In the genomic region with DNA sequence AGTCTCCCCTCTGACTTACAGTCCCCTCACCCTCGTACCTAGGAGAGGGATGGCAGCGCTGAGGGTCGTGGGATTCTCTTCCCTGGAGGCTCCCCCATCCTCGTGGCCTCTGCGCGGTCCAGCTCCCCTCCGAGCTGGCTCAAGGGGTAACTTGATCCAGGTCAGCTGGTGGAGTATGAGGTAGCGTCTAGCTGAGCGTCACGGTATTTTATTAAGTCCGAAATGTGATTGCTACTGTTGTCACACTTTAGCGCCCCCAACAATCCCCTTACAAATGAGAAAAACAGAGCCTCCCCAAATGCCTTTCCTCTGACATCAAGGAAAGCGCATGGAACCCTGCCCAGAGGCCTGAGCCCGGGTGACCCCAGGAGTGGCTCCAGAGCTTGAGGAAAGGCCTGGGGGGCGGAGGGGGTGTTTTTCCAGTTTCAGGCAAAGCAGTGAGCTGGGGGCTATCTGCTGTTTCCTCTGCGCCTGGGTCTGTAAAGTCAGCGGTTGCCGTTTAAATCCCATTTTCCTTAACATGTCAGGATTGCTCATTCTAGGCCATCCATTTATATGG, we compare ENCODE assay signal across 16 cellular contexts.
A peak's percentile ranks its signal among the peaks of the same experiment; 100 is the strongest.
DNase-seq lines count a peak whose midpoint lies in the region; ATAC-seq, FAIRE-seq and TF ChIP-seq lines count a peak whose summit lies in the region.
"Had no signal": no experiment of that assay in that cellular context is flagged by ENCODE, and none has a peak within 500 bp of the region (broad histone marks: within the 10 kb centered on the region; RNA-seq: fewer than 3 reads in every experiment).

No MANE protein-coding gene starts in this region.

- H2AFZ ChIP-seq in H1 (ENCODE audit: low read length) (no peak overlapping the region), neuronal stem cell (ENCODE audit: low read length) (no peak overlapping the region)
- H2AFZ ChIP-seq: GM23248 had no signal

- H3K36me3 ChIP-seq in H1 (ENCODE audit: control insufficient read depth in 2 of 4, insufficient read depth in 4 of 4, low read length in 3 of 4) (no peaks in the 10 kb centered on the region), neuronal stem cell (replicated peaks in 1 of 2; ENCODE audit: control insufficient read depth in 2 of 2, insufficient read depth in 2 of 2, low read length in 2 of 2) (no peaks in the 10 kb centered on the region), upper lobe of right lung (no peaks in the 10 kb centered on the region), gastrocnemius medialis (no peaks in the 10 kb centered on the region)
- H3K36me3 ChIP-seq: BE2C, HAP-1 had no signal

- H3K27ac ChIP-seq in H1 (ENCODE audit: low read depth, low read length) (no peak overlapping the region), neuronal stem cell (replicated peaks; ENCODE audit: low read length) (no peak overlapping the region), upper lobe of right lung (no peak overlapping the region), gastrocnemius medialis (no peak overlapping the region)
- H3K27ac ChIP-seq: C4-2B, GM23248 had no signal

- no peak overlapping the region for H3K4me2 ChIP-seq in H1 (ENCODE audit: insufficient read depth in 1 of 2, low read depth in 2 of 2, low read length in 2 of 2)
- no peak overlapping the region for H3K4me2 ChIP-seq in neuronal stem cell (ENCODE audit: insufficient read depth, low read length, poor library complexity, severe bottlenecking)

- 91% methylated on average over 17 of the region's 18 CpGs; no CpG with 5 or more reads in 1 of the 2 experiments for WGBS in H1 (ENCODE audit: extremely low coverage in 1 of 2, insufficient coverage in 1 of 2, insufficient read length in 1 of 2, insufficient replicate concordance in 2 of 2, low coverage in 1 of 2, low lambda C conversion rate in 2 of 2, missing lambda C conversion rate in 1 of 2), 2 experiments
- no CpG with 5 or more reads among the region's 18 CpGs for WGBS in neuronal stem cell (ENCODE audit: extremely low coverage in 2 of 2, insufficient read length in 2 of 2, insufficient replicate concordance in 1 of 2), 2 donors

- no peaks in the 10 kb centered on the region for H3K79me2 ChIP-seq in H1 (ENCODE audit: control insufficient read depth in 1 of 2, insufficient read depth in 2 of 2, low read length in 2 of 2)

- H3K27me3 ChIP-seq in H1 (replicated peaks in 1 of 4; ENCODE audit: control insufficient read depth in 3 of 4, extremely low read depth in 1 of 4, insufficient read depth in 3 of 4, low read length in 3 of 4) = no peaks in the 10 kb centered on the region
- peaks cover 0 to 7% (median 0%) of the 10 kb centered on the region in 3 experiments for H3K27me3 ChIP-seq in neuronal stem cell (ENCODE audit: control insufficient read depth in 3 of 3, insufficient read depth in 3 of 3, low read depth in 1 of 3, low read length in 3 of 3)
- H3K27me3 ChIP-seq in upper lobe of right lung = no peaks in the 10 kb centered on the region
- peaks cover 0 to 3% (median 3%) of the 10 kb centered on the region in 3 donors for H3K27me3 ChIP-seq in gastrocnemius medialis
- H3K27me3 ChIP-seq: BE2C had no signal

- DNase-seq in HTR-8/SVneo (ENCODE audit: insufficient read length, low spot score) = no peak
- DNase-seq in H1 (ENCODE audit: low read depth in 1 of 2, low spot score in 2 of 2) = no peak
- no peak for DNase-seq in neuronal stem cell (ENCODE audit: low spot score)
- peak; percentile 32 for DNase-seq in upper lobe of right lung
- DNase-seq in NCI-H748 (lab: John Stamatoyannopoulos, UW; ENCODE audit: unreplicated experiment) = no peak
- no peak for DNase-seq in gastrocnemius medialis
- DNase-seq in NCI-H1048 (lab: John Stamatoyannopoulos, UW) = no peak
- DNase-seq: BE2C; CD4-positive, alpha-beta memory T cell; DMS79; GM23248 had no signal

- ATAC-seq in upper lobe of right lung (no peak), gastrocnemius medialis (no peak)
- ATAC-seq: GM12878 had no signal

- FAIRE-seq in HTR-8/SVneo (lab: Jason Lieb, UNC) (peak; percentile 55), H1 (lab: Jason Lieb, UNC) (no peak)
- FAIRE-seq: A204.1, GM12878, GM18507 had no signal

- H4K8ac ChIP-seq in H1 (ENCODE audit: extremely low read depth, insufficient read depth, low read length) = no peak overlapping the region
- H4K8ac ChIP-seq in neuronal stem cell (ENCODE audit: low read depth, low read length) = no peak overlapping the region

- no peaks in the 10 kb centered on the region for H3K23me2 ChIP-seq in H1 (ENCODE audit: low read depth, low read length)

- POLR2A ChIA-PET in H1 (lab: Charles Lee; ENCODE audit: partially characterized antibody) = no interaction called here

- no peak for TF ChIP-seq RAD21 in H1 (IDR thresholded peaks at IDR 0.05 in 1 of 2, conservative IDR thresholded peaks at IDR 0.05 in 1 of 2; ENCODE audit: low read depth in 2 of 2, low read length in 2 of 2)

- in situ Hi-C loops in gastrocnemius medialis (cut with MboI; ENCODE audit: low sequenced_read_pairs in 4 of 4) = loop anchor here in 2 of 4 donors (25.0 kb wide), 1 partner anchor 402 kb away; no protein-coding TSS in a partner anchor

- H2BK20ac ChIP-seq in H1 (ENCODE audit: low read length) = no peak overlapping the region

- H3K9me3 ChIP-seq in H1 (ENCODE audit: insufficient read depth in 2 of 2, low read depth in 1 of 2, low read length in 1 of 2) (no peaks in the 10 kb centered on the region), neuronal stem cell (replicated peaks in 1 of 2; ENCODE audit: control insufficient read depth in 2 of 2, insufficient read depth in 1 of 2, low read depth in 1 of 2, low read length in 2 of 2) (peaks cover 0 to 3% of the 10 kb centered on the region in 2 donors), upper lobe of right lung (no peaks in the 10 kb centered on the region), gastrocnemius medialis (no peaks in the 10 kb centered on the region)
- H3K9me3 ChIP-seq: HAP-1 had no signal

- H3K56ac ChIP-seq in H1 (replicated peaks; ENCODE audit: insufficient read length, low read depth, low read length) = no peak overlapping the region

- H3K4ac ChIP-seq in H1 (replicated peaks; ENCODE audit: insufficient read length, low read depth, low read length) (no peak overlapping the region), neuronal stem cell (ENCODE audit: low read length) (no peak overlapping the region)

- CTCF ChIA-PET in H1 (lab: Charles Lee; ENCODE audit: partially characterized antibody) = interaction anchor here (1.4 to 1.9 kb wide), 3 partner anchors 11 to 411 kb away, joined by 3 to 6 read pairs (median 5); no protein-coding TSS in a partner anchor

- TF ChIP-seq EP300 in H1 (IDR thresholded peaks at IDR 0.05; ENCODE audit: borderline replicate concordance in 1 of 2, low read depth in 2 of 2, low read length in 2 of 2) = no peak

- H3K23ac ChIP-seq in H1 (ENCODE audit: insufficient read length) (no peak overlapping the region), neuronal stem cell (ENCODE audit: low read depth, low read length, poor library complexity) (peak overlapping the region; percentile 30)

- H2BK12ac ChIP-seq in H1 (ENCODE audit: low read depth, low read length) = no peak overlapping the region
- no peak overlapping the region for H2BK12ac ChIP-seq in neuronal stem cell (ENCODE audit: low read length)

- no peak overlapping the region for H3K4me3 ChIP-seq in H1 (ENCODE audit: extremely low read depth in 1 of 4, insufficient read depth in 2 of 4, low read depth in 3 of 4, low read length in 4 of 4)
- no peak overlapping the region for H3K4me3 ChIP-seq in neuronal stem cell (ENCODE audit: low read length in 2 of 2)
- H3K4me3 ChIP-seq in upper lobe of right lung = no peak overlapping the region
- no peak overlapping the region for H3K4me3 ChIP-seq in gastrocnemius medialis
- H3K4me3 ChIP-seq: GM12878, GM23248, HAP-1 had no signal

- H3K18ac ChIP-seq in H1 (ENCODE audit: extremely low read depth, low read length) = no peak overlapping the region
- H3K18ac ChIP-seq in neuronal stem cell (ENCODE audit: low read length) = peak overlapping the region; percentile 9

- H3K14ac ChIP-seq in H1 (ENCODE audit: insufficient read length) = no peak overlapping the region
- no peak overlapping the region for H3K14ac ChIP-seq in neuronal stem cell (ENCODE audit: low read length)

- no peak for TF ChIP-seq POLR2A in H1 (IDR thresholded peaks at IDR 0.05; ENCODE audit: control extremely low read depth in 1 of 2, low read depth in 2 of 2, low read length in 2 of 2)
- TF ChIP-seq POLR2A in gastrocnemius medialis (IDR thresholded peaks at IDR 0.05) = no peak

- H3K79me1 ChIP-seq in H1 (ENCODE audit: low read depth, low read length) (no peaks in the 10 kb centered on the region), neuronal stem cell (ENCODE audit: low read depth, low read length) (no peaks in the 10 kb centered on the region)

- no peak overlapping the region for H2BK5ac ChIP-seq in H1 (ENCODE audit: low read depth, low read length)
- H2BK5ac ChIP-seq in neuronal stem cell (ENCODE audit: low read length) = peak overlapping the region; percentile 45

- H2BK15ac ChIP-seq in H1 (ENCODE audit: low read length) (0 out of 2 replicates have a peak overlapping the region, but pooled peaks have one; percentile 46), neuronal stem cell (ENCODE audit: low read length) (no peak overlapping the region)

- no peak overlapping the region for H4K5ac ChIP-seq in H1 (ENCODE audit: insufficient read length, low read depth, low read length)

- H3K9ac ChIP-seq in H1 (replicated peaks in 1 of 4; ENCODE audit: extremely low read depth in 1 of 4, low read depth in 3 of 4, low read length in 3 of 4) (no peak overlapping the region), neuronal stem cell (ENCODE audit: low read depth, low read length, poor library complexity) (no peak overlapping the region)
- H3K9ac ChIP-seq: GM23248 had no signal

- H2BK120ac ChIP-seq in H1 (replicated peaks; ENCODE audit: low read depth, low read length) (no peak overlapping the region), neuronal stem cell (ENCODE audit: low read depth, low read length) (no peak overlapping the region)

- H3K4me1 ChIP-seq in H1 (replicated peaks in 1 of 4; ENCODE audit: control insufficient read depth in 3 of 4, insufficient read depth in 4 of 4, low read length in 3 of 4) = peaks cover 0 to 3% (median 0%) of the 10 kb centered on the region in 4 experiments; a peak in 1 of 7 replicates
- no peaks in the 10 kb centered on the region for H3K4me1 ChIP-seq in neuronal stem cell (ENCODE audit: control insufficient read depth in 2 of 2, insufficient read depth in 1 of 2, low read depth in 1 of 2, low read length in 2 of 2)
- H3K4me1 ChIP-seq in upper lobe of right lung = no peaks in the 10 kb centered on the region
- no peaks in the 10 kb centered on the region for H3K4me1 ChIP-seq in gastrocnemius medialis
- H3K4me1 ChIP-seq: BE2C, HAP-1 had no signal

- TF ChIP-seq CTCF in H1 (IDR thresholded peaks at IDR 0.05; ENCODE audit: control extremely low read depth in 1 of 3, insufficient read depth in 1 of 3, low read depth in 1 of 3, low read length in 3 of 3) (no peak), upper lobe of right lung (IDR thresholded peaks at IDR 0.05) (no peak), gastrocnemius medialis (IDR thresholded peaks at IDR 0.05 in 4 of 5, conservative IDR thresholded peaks at IDR 0.05 in 1 of 5) (no peak)

- intact Hi-C loops in upper lobe of right lung (cut with DNase I) = no loop called here
- intact Hi-C loops in gastrocnemius medialis (cut with DNase I; ENCODE audit: low total_unique reads) = no loop called here

- no peaks in the 10 kb centered on the region for H4K20me1 ChIP-seq in H1 (replicated peaks in 1 of 2; ENCODE audit: control insufficient read depth in 1 of 2, insufficient read depth in 2 of 2, low read length in 2 of 2)

- H2AK5ac ChIP-seq in H1 (ENCODE audit: low read depth, low read length) (no peak overlapping the region), neuronal stem cell (ENCODE audit: low read depth, low read length) (peak overlapping the region; percentile 33)

- H4K91ac ChIP-seq in H1 (replicated peaks; ENCODE audit: insufficient read length, low read length) (no peak overlapping the region), neuronal stem cell (ENCODE audit: low read depth, low read length, poor library complexity) (no peak overlapping the region)
